In the genomic region with DNA sequence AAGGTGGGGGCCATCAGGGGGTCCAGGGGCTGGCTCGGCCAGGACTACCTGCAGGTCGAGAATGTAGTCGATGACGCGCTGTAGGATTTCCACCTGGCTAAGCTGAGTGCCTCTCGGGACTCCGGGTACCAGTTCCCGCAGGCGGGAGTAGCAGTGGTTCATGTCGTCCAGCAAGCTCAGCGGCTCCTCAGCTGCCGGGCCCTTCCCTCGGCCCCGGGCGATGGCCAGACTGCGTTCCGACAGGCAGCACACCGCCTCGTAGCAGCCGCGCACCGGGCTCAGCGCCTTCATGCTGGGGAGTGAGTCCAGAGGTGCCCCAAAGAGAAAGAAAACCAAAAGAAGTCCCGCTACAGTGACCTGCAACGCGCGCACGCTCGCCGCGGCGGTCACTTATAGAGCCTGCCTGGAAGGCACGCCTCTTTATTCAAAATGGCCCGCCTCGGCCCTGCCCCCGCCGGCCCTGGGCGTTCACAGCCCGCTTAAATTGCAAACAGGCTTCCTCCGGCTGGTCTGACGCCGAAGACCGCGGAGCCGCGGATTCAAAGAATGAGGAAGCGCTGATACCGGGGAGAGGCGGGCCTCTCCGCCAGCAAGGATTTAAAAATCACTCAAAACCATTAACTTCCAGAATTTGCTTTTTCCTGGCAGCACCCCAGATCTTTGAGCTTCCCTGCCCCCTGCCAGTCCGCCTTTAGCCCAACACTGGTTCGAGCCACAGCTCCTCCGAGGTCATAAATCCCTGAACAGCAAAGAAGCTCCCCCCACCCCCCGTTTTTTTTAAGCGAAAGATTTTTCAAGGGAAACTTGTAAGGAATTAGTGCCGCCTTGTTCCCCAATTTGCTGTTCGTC, we compare ENCODE assay signal across 8 cellular contexts. TPM values are rescaled to one million over a fixed set of nuclear protein-coding genes. Genes with fewer than 3 reads are reported as not detected.
A peak's percentile ranks its signal among the peaks of the same experiment; 100 is the strongest.
DNase-seq lines count a peak whose midpoint lies in the region; ATAC-seq and TF ChIP-seq lines count a peak whose summit lies in the region.

A gene with protein sequence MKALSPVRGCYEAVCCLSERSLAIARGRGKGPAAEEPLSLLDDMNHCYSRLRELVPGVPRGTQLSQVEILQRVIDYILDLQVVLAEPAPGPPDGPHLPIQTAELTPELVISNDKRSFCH (minus strand): TSS at position 366 of the 849 bp plus-strand sequence. CDS start 75 bp downstream, at position 291.

- TF ChIP-seq CTCF in liver (IDR thresholded peaks at IDR 0.05; ENCODE audit: low read depth, low read length, missing input control), result no peak

- peak; percentile 31 to 40 for TF ChIP-seq RAD21 in liver (IDR thresholded peaks at IDR 0.05)

- H3K4me3 ChIP-seq in BLaER1 treated with 17β-estradiol and CSF1 and Interleukin-3, amounts not matched to agents 10 nM and 100 nM, result peak within 1 kb of the TSS; percentile 77 to 97 (median 86)
- H3K4me3 ChIP-seq in liver (ENCODE audit: low read depth in 1 of 3, low read length in 3 of 3), result peak within 1 kb of the TSS; percentile 67 to 85 (median 73)

- H4K20me1 ChIP-seq in BLaER1 treated with 17β-estradiol and CSF1 and Interleukin-3, amounts not matched to agents 10 nM and 100 nM, result peaks cover 14 to 33% (median 27%) of the 10 kb centered on the region in 11 experiments; a peak in 20 of 22 replicates

- peak; percentile 61 for ATAC-seq in HG03460 (IDR thresholded peaks at IDR 0.05; ENCODE audit: unreplicated experiment)

- peak within 1 kb of the TSS; percentile 83 to 91 (median 87) for H3K9ac ChIP-seq in BLaER1 treated with 17β-estradiol and CSF1 and Interleukin-3, amounts not matched to agents 10 nM and 100 nM
- peak within 1 kb of the TSS; percentile 40 to 83 for H3K9ac ChIP-seq in liver (ENCODE audit: low read depth in 1 of 2, low read length in 2 of 2)

- peak within 1 kb of the TSS; percentile 81 to 96 (median 91) for H3K27ac ChIP-seq in BLaER1 treated with 17β-estradiol and CSF1 and Interleukin-3, amounts not matched to agents 10 nM and 100 nM
- H3K27ac ChIP-seq in liver (ENCODE audit: low read depth in 1 of 2, low read length in 2 of 2), result peak within 1 kb of the TSS; percentile 81 to 87

- H3K9me3 ChIP-seq in BLaER1 treated with 17β-estradiol and CSF1 and Interleukin-3, amounts not matched to agents 10 nM and 100 nM (replicated peaks in 1 of 11), result no peaks in the 10 kb centered on the region
- no peaks in the 10 kb centered on the region for H3K9me3 ChIP-seq in liver (ENCODE audit: control insufficient read depth in 4 of 4, low read length in 3 of 4)

- 2% methylated on average over 57 of the region's 57 CpGs for WGBS in liver

- DNase-seq in GM19240 (ENCODE audit: insufficient read length, low spot score), result peak; percentile 62
- peak; percentile 87 for DNase-seq in NCI-H526 treated with DMSO at 0.1 percent for 48 hours (lab: John Stamatoyannopoulos, UW)
- peak; percentile 81 to 87 for DNase-seq in activated CD4-positive, alpha-beta T cell treated with anti-CD3 and anti-CD28 coated beads, Interleukin-2, amount 50 U/mL, for 24 hours (ENCODE audit: low read depth in 1 of 2, low spot score in 1 of 2)
- peak; percentile 97 for DNase-seq in dermis blood vessel endothelial cell
- peak; percentile 92 for DNase-seq in stimulated activated CD4-positive, alpha-beta T cell treated with anti-CD3 and anti-CD28 coated beads, Interleukin-4, amount 100 ng/mL, for 24 hours

- peaks cover 0 to 24% (median 10%) of the 10 kb centered on the region in 11 experiments; a peak in 11 of 22 replicates for H3K36me3 ChIP-seq in BLaER1 treated with 17β-estradiol and CSF1 and Interleukin-3, amounts not matched to agents 10 nM and 100 nM
- H3K36me3 ChIP-seq in liver (ENCODE audit: control insufficient read depth in 4 of 4, insufficient read depth in 3 of 4, low read depth in 1 of 4, low read length in 3 of 4), result no peaks in the 10 kb centered on the region

- H3K27me3 ChIP-seq in BLaER1 treated with 17β-estradiol and CSF1 and Interleukin-3, amounts not matched to agents 10 nM and 100 nM, result no peaks in the 10 kb centered on the region
- no peaks in the 10 kb centered on the region for H3K27me3 ChIP-seq in liver (ENCODE audit: control insufficient read depth in 4 of 4, insufficient read depth in 4 of 4, low read length in 3 of 4)

- peaks cover 71 to 86% (median 77%) of the 10 kb centered on the region in 10 experiments for H3K4me1 ChIP-seq in BLaER1 treated with 17β-estradiol and CSF1 and Interleukin-3, amounts not matched to agents 10 nM and 100 nM
- H3K4me1 ChIP-seq in liver (ENCODE audit: control insufficient read depth in 4 of 4, insufficient read depth in 4 of 4, low read length in 3 of 4), result peaks cover 2 to 35% (median 20%) of the 10 kb centered on the region in 4 donors

- H3K4me2 ChIP-seq in BLaER1 treated with 17β-estradiol and CSF1 and Interleukin-3, amounts not matched to agents 10 nM and 100 nM, result peak within 1 kb of the TSS; percentile 83 to 98 (median 92)

TF ChIP-seq in liver, 16 proteins besides CTCF, POLR2A, EP300 and RAD21:
- TF ChIP-seq, protein P1, sequence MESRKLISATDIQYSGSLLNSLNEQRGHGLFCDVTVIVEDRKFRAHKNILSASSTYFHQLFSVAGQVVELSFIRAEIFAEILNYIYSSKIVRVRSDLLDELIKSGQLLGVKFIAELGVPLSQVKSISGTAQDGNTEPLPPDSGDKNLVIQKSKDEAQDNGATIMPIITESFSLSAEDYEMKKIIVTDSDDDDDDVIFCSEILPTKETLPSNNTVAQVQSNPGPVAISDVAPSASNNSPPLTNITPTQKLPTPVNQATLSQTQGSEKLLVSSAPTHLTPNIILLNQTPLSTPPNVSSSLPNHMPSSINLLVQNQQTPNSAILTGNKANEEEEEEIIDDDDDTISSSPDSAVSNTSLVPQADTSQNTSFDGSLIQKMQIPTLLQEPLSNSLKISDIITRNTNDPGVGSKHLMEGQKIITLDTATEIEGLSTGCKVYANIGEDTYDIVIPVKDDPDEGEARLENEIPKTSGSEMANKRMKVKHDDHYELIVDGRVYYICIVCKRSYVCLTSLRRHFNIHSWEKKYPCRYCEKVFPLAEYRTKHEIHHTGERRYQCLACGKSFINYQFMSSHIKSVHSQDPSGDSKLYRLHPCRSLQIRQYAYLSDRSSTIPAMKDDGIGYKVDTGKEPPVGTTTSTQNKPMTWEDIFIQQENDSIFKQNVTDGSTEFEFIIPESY (IDR thresholded peaks at IDR 0.05), result peak; percentile 41
- TF ChIP-seq, protein P2, sequence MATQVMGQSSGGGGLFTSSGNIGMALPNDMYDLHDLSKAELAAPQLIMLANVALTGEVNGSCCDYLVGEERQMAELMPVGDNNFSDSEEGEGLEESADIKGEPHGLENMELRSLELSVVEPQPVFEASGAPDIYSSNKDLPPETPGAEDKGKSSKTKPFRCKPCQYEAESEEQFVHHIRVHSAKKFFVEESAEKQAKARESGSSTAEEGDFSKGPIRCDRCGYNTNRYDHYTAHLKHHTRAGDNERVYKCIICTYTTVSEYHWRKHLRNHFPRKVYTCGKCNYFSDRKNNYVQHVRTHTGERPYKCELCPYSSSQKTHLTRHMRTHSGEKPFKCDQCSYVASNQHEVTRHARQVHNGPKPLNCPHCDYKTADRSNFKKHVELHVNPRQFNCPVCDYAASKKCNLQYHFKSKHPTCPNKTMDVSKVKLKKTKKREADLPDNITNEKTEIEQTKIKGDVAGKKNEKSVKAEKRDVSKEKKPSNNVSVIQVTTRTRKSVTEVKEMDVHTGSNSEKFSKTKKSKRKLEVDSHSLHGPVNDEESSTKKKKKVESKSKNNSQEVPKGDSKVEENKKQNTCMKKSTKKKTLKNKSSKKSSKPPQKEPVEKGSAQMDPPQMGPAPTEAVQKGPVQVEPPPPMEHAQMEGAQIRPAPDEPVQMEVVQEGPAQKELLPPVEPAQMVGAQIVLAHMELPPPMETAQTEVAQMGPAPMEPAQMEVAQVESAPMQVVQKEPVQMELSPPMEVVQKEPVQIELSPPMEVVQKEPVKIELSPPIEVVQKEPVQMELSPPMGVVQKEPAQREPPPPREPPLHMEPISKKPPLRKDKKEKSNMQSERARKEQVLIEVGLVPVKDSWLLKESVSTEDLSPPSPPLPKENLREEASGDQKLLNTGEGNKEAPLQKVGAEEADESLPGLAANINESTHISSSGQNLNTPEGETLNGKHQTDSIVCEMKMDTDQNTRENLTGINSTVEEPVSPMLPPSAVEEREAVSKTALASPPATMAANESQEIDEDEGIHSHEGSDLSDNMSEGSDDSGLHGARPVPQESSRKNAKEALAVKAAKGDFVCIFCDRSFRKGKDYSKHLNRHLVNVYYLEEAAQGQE (IDR thresholded peaks at IDR 0.05), result peak; percentile 86
- TF ChIP-seq, protein P3, sequence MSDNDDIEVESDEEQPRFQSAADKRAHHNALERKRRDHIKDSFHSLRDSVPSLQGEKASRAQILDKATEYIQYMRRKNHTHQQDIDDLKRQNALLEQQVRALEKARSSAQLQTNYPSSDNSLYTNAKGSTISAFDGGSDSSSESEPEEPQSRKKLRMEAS (IDR thresholded peaks at IDR 0.05), result peak; percentile 84
- TF ChIP-seq HNF4A (conservative IDR thresholded peaks at IDR 0.05), result peak; percentile 11 to 14
- peak; percentile 98 for TF ChIP-seq YY1 (IDR thresholded peaks at IDR 0.05)
- no peak for TF ChIP-seq JUND (IDR thresholded peaks at IDR 0.05)
- no peak for TF ChIP-seq FOXA2 (IDR thresholded peaks at IDR 0.05)
- peak in 1 of 2 donors; percentile 47 for TF ChIP-seq EGR1 (IDR thresholded peaks at IDR 0.05; ENCODE audit: low read depth in 2 of 2)
- peak; percentile 10 for TF ChIP-seq FOXA1 (IDR thresholded peaks at IDR 0.05)
- TF ChIP-seq, protein P4, sequence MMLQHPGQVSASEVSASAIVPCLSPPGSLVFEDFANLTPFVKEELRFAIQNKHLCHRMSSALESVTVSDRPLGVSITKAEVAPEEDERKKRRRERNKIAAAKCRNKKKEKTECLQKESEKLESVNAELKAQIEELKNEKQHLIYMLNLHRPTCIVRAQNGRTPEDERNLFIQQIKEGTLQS (IDR thresholded peaks at IDR 0.05), result no peak
- TF ChIP-seq GABPA (IDR thresholded peaks at IDR 0.05 in 1 of 2, conservative IDR thresholded peaks at IDR 0.05 in 1 of 2), result no peak
- TF ChIP-seq SP1 (IDR thresholded peaks at IDR 0.05), result peak; percentile 75
- TF ChIP-seq RXRA (IDR thresholded peaks at IDR 0.05), result peak; percentile 15 to 39
- peak; percentile 79 for TF ChIP-seq TAF1 (conservative IDR thresholded peaks at IDR 0.05)
- TF ChIP-seq NR2F2 (IDR thresholded peaks at IDR 0.05), result no peak
- no peak for TF ChIP-seq HNF4G (IDR thresholded peaks at IDR 0.05)

RNA-seq across cellular contexts. Expression of the gene that starts here (rescaled TPM):
- 407 and 906 TPM in 2 replicates for total RNA-seq in dermis blood vessel endothelial cell
- 10 to 100 TPM; 21.6 to 38.6 TPM for total RNA-seq in liver
- 10 to 100 TPM; 37.3 to 42.6 TPM for polyA plus RNA-seq in liver

Comparison
In these comparisons a context has a peak if more than half of its experiments do, and no peak if none do; other contexts are left out.
1. Peak in every context shown above with its lines: DNase-seq, ATAC-seq, H3K4me3 ChIP-seq and H3K27ac ChIP-seq.
2. RNA of the gene that starts here (total RNA-seq): 407 to 906 TPM in dermis blood vessel endothelial cell; 21.6 to 38.6 TPM in liver; every median in the first group is over 10 times any median in the second.